Comparison of ENCODE assay signal across 14 cellular contexts in the genomic region with DNA sequence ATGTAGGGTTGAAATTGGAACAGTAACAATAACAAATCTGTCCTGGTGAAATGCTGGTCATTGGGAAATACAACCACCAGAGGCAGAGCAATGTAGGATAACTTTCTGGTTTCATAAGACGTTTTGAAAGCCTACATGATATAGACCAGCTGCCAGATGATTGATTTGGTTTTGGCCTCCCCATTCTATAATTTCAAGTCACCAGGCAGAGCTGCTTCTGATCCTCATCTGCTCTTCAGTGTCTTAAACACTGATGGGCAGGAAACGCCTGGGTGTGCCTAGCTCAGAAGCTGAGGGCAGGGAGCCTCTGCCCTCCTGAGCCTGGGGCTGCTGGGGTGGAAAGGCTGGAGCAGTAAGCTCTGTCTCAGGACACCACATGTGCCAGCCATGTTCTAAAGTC. TPM values are rescaled to one million over a fixed set of nuclear protein-coding genes. Genes with fewer than 3 reads are reported as not detected.
DNase-seq lines count a peak whose midpoint lies in the region; TF ChIP-seq lines count a peak whose summit lies in the region.
"Had no signal": no experiment of that assay in that cellular context is flagged by ENCODE, and none has a peak within 500 bp of the region (broad histone marks: within the 10 kb centered on the region; RNA-seq: fewer than 3 reads in every experiment).

No MANE protein-coding gene starts in this region.

- BruUV-seq in PC-9 (replicated peaks; lab: Mats Ljungman, UMichigan), result no TSS peak

- no peak overlapping the region for H3K4me3 Mint-ChIP-seq in chondrocyte (ENCODE audit: unreplicated experiment)

- CTCF ChIA-PET in GM10248 (lab: Yijun Ruan, JAX), result interaction anchor here (1.0 to 4.4 kb wide), 6 partner anchors 10 to 60 kb away, joined by 3 to 32 read pairs (median 6); partner anchors contain the start of genes DHX35 and FAM83D
- CTCF ChIA-PET in PC-9 (lab: Charles Lee), result no interaction called here

- POLR2A ChIA-PET in GM10248 (lab: Yijun Ruan, JAX), result no interaction called here
- POLR2A ChIA-PET in PC-9 (lab: Charles Lee; ENCODE audit: unreplicated experiment), result no interaction called here

- H3K4me1 ChIP-seq in PC-9 (replicated peaks; ENCODE audit: insufficient read depth), result peaks cover 44% of the 10 kb centered on the region
- H3K4me1 ChIP-seq in rectal smooth muscle tissue (ENCODE audit: control insufficient read depth, insufficient read depth, low read length), result peaks cover 4% of the 10 kb centered on the region

- H3K36me3 ChIP-seq in PC-9 (ENCODE audit: low read depth) (peaks cover 24% of the 10 kb centered on the region; the same call in 1 of the 2 replicates), rectal smooth muscle tissue (ENCODE audit: control insufficient read depth, insufficient read depth, low read length) (no peaks in the 10 kb centered on the region)

- H3K27me3 ChIP-seq in PC-9 (ENCODE audit: insufficient read depth, low read depth) (no peaks in the 10 kb centered on the region), rectal smooth muscle tissue (ENCODE audit: control insufficient read depth, insufficient read depth, low read length) (no peaks in the 10 kb centered on the region)
- H3K27me3 ChIP-seq: pancreas, upper lobe of left lung had no signal

- H4K20me1 ChIP-seq in PC-9 (ENCODE audit: insufficient read depth), result no peaks in the 10 kb centered on the region

- no peaks in the 10 kb centered on the region for H3K27me3 Mint-ChIP-seq in chondrocyte (ENCODE audit: low read depth)

- H3K36me3 Mint-ChIP-seq in chondrocyte (ENCODE audit: low read depth), result peaks cover 11% of the 10 kb centered on the region
- H3K36me3 Mint-ChIP-seq: activated naive CD4-positive, alpha-beta T cell treated with anti-CD3 and anti-CD28 coated beads, Interleukin-2, amount 50 U/mL, for 72 hours had no signal

- H2AFZ ChIP-seq in PC-9, result no peak overlapping the region

- peak overlapping the region; percentile 80 for H3K27ac ChIP-seq in PC-9
- peak overlapping the region; percentile 5 for H3K27ac ChIP-seq in rectal smooth muscle tissue (ENCODE audit: low read depth, low read length)
- H3K27ac ChIP-seq: pancreas had no signal

- H3F3A ChIP-seq in PC-9 (ENCODE audit: insufficient read depth, low read depth), result peaks cover 28% of the 10 kb centered on the region

- H3K9me2 ChIP-seq in PC-9 (ENCODE audit: insufficient read depth), result no peaks in the 10 kb centered on the region

- TF ChIP-seq CTCF in GM10248 (IDR thresholded peaks at IDR 0.05; ENCODE audit: control extremely low read depth, extremely low read depth, low read depth, missing control alignments), result no peak
- TF ChIP-seq CTCF in PC-9 (conservative IDR thresholded peaks at IDR 0.05), result no peak
- TF ChIP-seq CTCF in fibroblast of mammary gland (conservative IDR thresholded peaks at IDR 0.05; ENCODE audit: control insufficient read depth, insufficient read depth, low read depth, low read length), result no peak
- TF ChIP-seq CTCF in chondrocyte (IDR thresholded peaks at IDR 0.05), result no peak

- 0 out of 2 replicates have a peak overlapping the region, but pooled peaks have one; percentile 53 for H3K4me2 ChIP-seq in PC-9

- H3K4me3 ChIP-seq in PC-9 (no peak overlapping the region), fibroblast of mammary gland (ENCODE audit: control insufficient read depth, low read depth, low read length) (no peak overlapping the region), rectal smooth muscle tissue (ENCODE audit: low read length) (no peak overlapping the region)
- H3K4me3 ChIP-seq: HAP-1, pancreas, upper lobe of left lung had no signal

- intact Hi-C loops in PC-9 (cut with micrococcal nuclease; ENCODE audit: unreplicated experiment), result no loop called here

- no peaks in the 10 kb centered on the region for H3K9me3 ChIP-seq in PC-9 (ENCODE audit: insufficient read depth, low read depth)
- H3K9me3 ChIP-seq: HAP-1, pancreas, upper lobe of left lung had no signal

- peaks cover 13% of the 10 kb centered on the region; the same call in 1 of the 2 replicates for H3K79me2 ChIP-seq in PC-9 (ENCODE audit: low read depth)

- H3K9ac ChIP-seq in rectal smooth muscle tissue (ENCODE audit: low read length), result no peak overlapping the region

- no peaks in the 10 kb centered on the region for H3K9me3 Mint-ChIP-seq in chondrocyte (ENCODE audit: low read depth)
- H3K9me3 Mint-ChIP-seq: activated naive CD4-positive, alpha-beta T cell treated with anti-CD3 and anti-CD28 coated beads, Interleukin-2, amount 50 U/mL, for 72 hours had no signal

- H3K27ac Mint-ChIP-seq in chondrocyte (ENCODE audit: unreplicated experiment), result no peak overlapping the region
- H3K27ac Mint-ChIP-seq: activated naive CD4-positive, alpha-beta T cell treated with anti-CD3 and anti-CD28 coated beads, Interleukin-2, amount 50 U/mL, for 72 hours had no signal

- H3K4me1 Mint-ChIP-seq in chondrocyte (ENCODE audit: low read depth), result peaks cover 23% of the 10 kb centered on the region

- peak; percentile 12 for DNase-seq in GM10248 (ENCODE audit: extremely low spot score)
- DNase-seq in PC-9, result no peak
- peak; percentile 14 for DNase-seq in fibroblast of mammary gland (ENCODE audit: low read depth)
- no peak for DNase-seq in NCI-H748 (lab: John Stamatoyannopoulos, UW; ENCODE audit: unreplicated experiment)
- no peak for DNase-seq in NCI-H1417 (lab: John Stamatoyannopoulos, UW)
- DNase-seq in chondrocyte (ENCODE audit: low spot score), result no peak
- DNase-seq in COLO829 (ENCODE audit: low spot score), result no peak
- DNase-seq: activated CD8-positive, alpha-beta memory T cell treated with anti-CD3 and anti-CD28 coated beads, Interleukin-2, amount 50 U/mL, for 4 hours; AML-193; pancreas; upper lobe of left lung had no signal

RNA-seq across cellular contexts. Expression of gene DHX35, which starts 24.5 kb away (rescaled TPM):
- total RNA-seq in PC-9 (2021) (12.1 and 12.6 TPM in 2 replicates), chondrocyte (7.0 to 8.4 TPM (median 7.8 TPM) in 3 replicates)

Comparison
In these comparisons a context has a peak if more than half of its experiments do, and no peak if none do; other contexts are left out.
1. DNase-seq: peak in GM10248 (single experiment) and fibroblast of mammary gland (single experiment); none in PC-9 (0 of 2), NCI-H748 (single experiment), NCI-H1417 (0 of 3), chondrocyte (single experiment) and COLO829 (single experiment).